29 cellular contexts compared by ENCODE assay signal in genomic region chr15:63339836-63340235, GRCh38.
"Had no signal": no experiment of that assay in that cellular context is flagged by ENCODE, and none has a peak within 500 bp of the region (broad histone marks: within the 10 kb centered on the region; RNA-seq: fewer than 3 reads in every experiment).

No MANE protein-coding gene starts in this region.

- H3K27me3 Mint-ChIP-seq: activated naive CD8-positive, alpha-beta T cell; activated naive CD8-positive, alpha-beta T cell treated with anti-CD3 and anti-CD28 coated beads, Interleukin-2, amount 50 U/mL, for 24 hours had no signal

- H3K27me3 ChIP-seq: brain microvascular endothelial cell had no signal

- H3K36me3 ChIP-seq: brain microvascular endothelial cell had no signal

- ATAC-seq: activated CD8-positive, alpha-beta memory T cell treated with anti-CD3 and anti-CD28 coated beads, Interleukin-2, amount 10 ng/mL, durations not matched to agents 7 days and 5 days; PC-3 had no signal

- H3K36me3 Mint-ChIP-seq: activated CD8-positive, alpha-beta memory T cell treated with anti-CD3 and anti-CD28 coated beads, Interleukin-2, amount 10 ng/mL, durations not matched to agents 7 days and 5 days; activated naive CD4-positive, alpha-beta T cell treated with anti-CD3 and anti-CD28 coated beads, Interleukin-2, amount 10 ng/mL, durations not matched to agents 7 days and 5 days; activated naive CD8-positive, alpha-beta T cell had no signal

- H3K4me1 Mint-ChIP-seq: activated naive CD4-positive, alpha-beta T cell treated with anti-CD3 and anti-CD28 coated beads, Interleukin-2, amount 10 ng/mL, durations not matched to agents 7 days and 5 days; central memory CD8-positive, alpha-beta T cell had no signal

- H3K4me3 Mint-ChIP-seq: activated CD4-positive, alpha-beta memory T cell treated with anti-CD3 and anti-CD28 coated beads, Interleukin-2, amount 10 ng/mL, durations not matched to agents 7 days and 5 days; activated CD8-positive, alpha-beta memory T cell treated with anti-CD3 and anti-CD28 coated beads, Interleukin-2, amount 10 ng/mL, durations not matched to agents 7 days and 5 days; activated naive CD4-positive, alpha-beta T cell treated with anti-CD3 and anti-CD28 coated beads, Interleukin-2, amount 10 ng/mL, durations not matched to agents 7 days and 5 days; activated naive CD8-positive, alpha-beta T cell; activated naive CD8-positive, alpha-beta T cell treated with anti-CD3 and anti-CD28 coated beads, Interleukin-2, amount 50 U/mL, for 24 hours; central memory CD8-positive, alpha-beta T cell had no signal

- H3K27ac ChIP-seq: brain microvascular endothelial cell, RWPE1, VCaP had no signal

- H3K9me3 Mint-ChIP-seq: activated CD4-positive, alpha-beta memory T cell treated with anti-CD3 and anti-CD28 coated beads, Interleukin-2, amount 10 ng/mL, durations not matched to agents 7 days and 5 days; activated naive CD4-positive, alpha-beta T cell treated with anti-CD3 and anti-CD28 coated beads, Interleukin-2, amount 10 ng/mL, durations not matched to agents 7 days and 5 days; activated naive CD8-positive, alpha-beta T cell treated with anti-CD3 and anti-CD28 coated beads, Interleukin-2, amount 50 U/mL, for 24 hours; central memory CD8-positive, alpha-beta T cell had no signal

- DNase-seq: activated CD4-positive, alpha-beta memory T cell treated with anti-CD3 and anti-CD28 coated beads, Interleukin-2, amount 10 ng/mL, durations not matched to agents 7 days and 5 days; activated CD4-positive, alpha-beta T cell treated with anti-CD3 and anti-CD28 coated beads for 1 hour; activated CD4-positive, alpha-beta T cell treated with anti-CD3 and anti-CD28 coated beads for 48 hours; activated CD4-positive, CD25-positive, alpha-beta regulatory T cell; activated CD8-positive, alpha-beta memory T cell treated with anti-CD3 and anti-CD28 coated beads for 24 hours; activated CD8-positive, alpha-beta memory T cell treated with anti-CD3 and anti-CD28 coated beads, Interleukin-2, amount 10 ng/mL, durations not matched to agents 7 days and 5 days; activated CD8-positive, alpha-beta memory T cell treated with anti-CD3 and anti-CD28 coated beads, Interleukin-2, amount 50 U/mL, for 48 hours; activated effector memory CD4-positive, alpha-beta T cell treated with Interleukin-2 at 50 U/mL for 16 hours; activated naive CD4-positive, alpha-beta T cell treated with anti-CD3 and anti-CD28 coated beads, Interleukin-2, amount 10 ng/mL, durations not matched to agents 7 days and 5 days; activated naive CD8-positive, alpha-beta T cell treated with anti-CD3 and anti-CD28 coated beads, Interleukin-2, amount 50 U/mL, for 24 hours; activated T-cell treated with anti-CD3 and anti-CD28 coated beads, Interleukin-2, amount 50 U/mL, for 48 hours; aorta; brain microvascular endothelial cell; NCI-H1105; NCI-H1417 treated with DMSO at 0.1 percent for 48 hours; NCI-H1930; NCI-H2081 treated with DMSO at 0.1 percent for 48 hours; NCI-H345; NCI-H524 treated with DMSO at 0.1 percent for 48 hours; PC-3; Right ventricle myocardium superior; SW 1271; T-helper 1 cell; T-helper 2 cell; T-helper 9 cell had no signal

- H3K27ac Mint-ChIP-seq: activated CD4-positive, alpha-beta memory T cell treated with anti-CD3 and anti-CD28 coated beads, Interleukin-2, amount 10 ng/mL, durations not matched to agents 7 days and 5 days; activated CD8-positive, alpha-beta memory T cell treated with anti-CD3 and anti-CD28 coated beads, Interleukin-2, amount 10 ng/mL, durations not matched to agents 7 days and 5 days; activated naive CD4-positive, alpha-beta T cell treated with anti-CD3 and anti-CD28 coated beads, Interleukin-2, amount 10 ng/mL, durations not matched to agents 7 days and 5 days; activated naive CD8-positive, alpha-beta T cell; activated naive CD8-positive, alpha-beta T cell treated with anti-CD3 and anti-CD28 coated beads, Interleukin-2, amount 50 U/mL, for 24 hours had no signal
